In genomic region chr10:50615654-50616053, GRCh38 we compare ENCODE assay signal across 18 cellular contexts.
"Had no signal": no experiment of that assay in that cellular context is flagged by ENCODE, and none has a peak within 500 bp of the region (broad histone marks: within the 10 kb centered on the region; RNA-seq: fewer than 3 reads in every experiment).

No MANE protein-coding gene starts in this region.

- H3K4me3 Mint-ChIP-seq: activated B cell treated with CpG ODN at 0.5 μM for 24 hours; activated CD4-positive, alpha-beta memory T cell treated with anti-CD3 and anti-CD28 coated beads for 36 hours; activated T-helper 1 cell treated with anti-CD3 and anti-CD28 coated beads, Interleukin-12 subunit alpha, Interleukin-12 subunit beta, Interleukin-2, Interleukin-4 antibody, amounts not matched to agents 30 ng/mL and 10 ng/mL and 1 ng/mL, durations not matched to agents 14 hours and 24 hours and 36 hours; effector memory CD8-positive, alpha-beta T cell; naive thymus-derived CD8-positive, alpha-beta T cell; stimulated activated naive CD8-positive, alpha-beta T cell treated with anti-CD3 and anti-CD28 coated beads, Interleukin-15, amount 100 ng/mL, for 72 hours; type B pancreatic cell had no signal

- H3K27ac ChIP-seq: cardiac muscle cell, hepatocyte, ovary, skin epidermis had no signal

- H3K27me3 ChIP-seq: cardiac muscle cell, hepatocyte, ovary had no signal

- H3K27ac Mint-ChIP-seq: activated B cell treated with CpG ODN at 0.5 μM for 24 hours; activated CD4-positive, alpha-beta memory T cell treated with anti-CD3 and anti-CD28 coated beads for 36 hours; activated naive CD4-positive, alpha-beta T cell treated with anti-CD3 and anti-CD28 coated beads, Interleukin-2, amount 50 U/mL, for 72 hours; activated T-helper 1 cell treated with anti-CD3 and anti-CD28 coated beads, Interleukin-12 subunit alpha, Interleukin-12 subunit beta, Interleukin-2, Interleukin-4 antibody, amounts not matched to agents 30 ng/mL and 10 ng/mL and 1 ng/mL, durations not matched to agents 14 hours and 24 hours and 36 hours; effector memory CD8-positive, alpha-beta T cell; stimulated activated naive CD8-positive, alpha-beta T cell treated with anti-CD3 and anti-CD28 coated beads, Interleukin-15, amount 100 ng/mL, for 72 hours; type B pancreatic cell had no signal

- H3K36me3 Mint-ChIP-seq: activated CD4-positive, alpha-beta memory T cell treated with anti-CD3 and anti-CD28 coated beads for 36 hours; activated naive CD4-positive, alpha-beta T cell treated with anti-CD3 and anti-CD28 coated beads, Interleukin-2, amount 50 U/mL, for 72 hours; type B pancreatic cell had no signal

- DNase-seq: activated B cell treated with CpG ODN at 0.5 μM for 24 hours; activated CD4-positive, alpha-beta memory T cell treated with anti-CD3 and anti-CD28 coated beads for 36 hours; activated CD4-positive, alpha-beta T cell treated with anti-CD3 and anti-CD28 coated beads for 4 hours; activated gamma-delta T cell treated with Interleukin-2 at 50 U/mL for 16 hours; activated T-cell treated with anti-CD3 and anti-CD28 coated beads for 4 hours; effector memory CD8-positive, alpha-beta T cell; mesendoderm; naive thymus-derived CD8-positive, alpha-beta T cell; ovary; psoas muscle; right cardiac atrium; stimulated activated naive CD8-positive, alpha-beta T cell treated with anti-CD3 and anti-CD28 coated beads, Interleukin-15, amount 100 ng/mL, for 72 hours had no signal

- H3K9me3 Mint-ChIP-seq: activated B cell treated with CpG ODN at 0.5 μM for 24 hours; activated CD4-positive, alpha-beta memory T cell treated with anti-CD3 and anti-CD28 coated beads for 36 hours; activated naive CD4-positive, alpha-beta T cell treated with anti-CD3 and anti-CD28 coated beads, Interleukin-2, amount 50 U/mL, for 72 hours; activated T-helper 1 cell treated with anti-CD3 and anti-CD28 coated beads, Interleukin-12 subunit alpha, Interleukin-12 subunit beta, Interleukin-2, Interleukin-4 antibody, amounts not matched to agents 30 ng/mL and 10 ng/mL and 1 ng/mL, durations not matched to agents 14 hours and 24 hours and 36 hours; effector memory CD8-positive, alpha-beta T cell; naive thymus-derived CD8-positive, alpha-beta T cell; stimulated activated naive CD8-positive, alpha-beta T cell treated with anti-CD3 and anti-CD28 coated beads, Interleukin-15, amount 100 ng/mL, for 72 hours; type B pancreatic cell had no signal

- H3K36me3 ChIP-seq: cardiac muscle cell, ovary had no signal

- ATAC-seq: activated naive CD4-positive, alpha-beta T cell treated with anti-CD3 and anti-CD28 coated beads, Interleukin-2, amount 50 U/mL, for 72 hours; effector memory CD8-positive, alpha-beta T cell; naive thymus-derived CD8-positive, alpha-beta T cell; psoas muscle; right cardiac atrium; stimulated activated naive CD8-positive, alpha-beta T cell treated with anti-CD3 and anti-CD28 coated beads, Interleukin-15, amount 100 ng/mL, for 72 hours had no signal

- H3K4me3 ChIP-seq: cardiac muscle cell, hepatocyte, ovary, psoas muscle, skin epidermis had no signal

- H3K27me3 Mint-ChIP-seq: activated B cell treated with CpG ODN at 0.5 μM for 24 hours; activated CD4-positive, alpha-beta memory T cell treated with anti-CD3 and anti-CD28 coated beads for 36 hours; effector memory CD8-positive, alpha-beta T cell; naive thymus-derived CD8-positive, alpha-beta T cell; stimulated activated naive CD8-positive, alpha-beta T cell treated with anti-CD3 and anti-CD28 coated beads, Interleukin-15, amount 100 ng/mL, for 72 hours; type B pancreatic cell had no signal

- H3K9me3 ChIP-seq: ovary, psoas muscle had no signal
